In genomic region chr2:239706407-239706806, GRCh38 we compare ENCODE assay signal across 2 cellular contexts.
TF ChIP-seq lines count a peak whose summit lies in the region.

No MANE protein-coding gene starts in this region.

TF ChIP-seq in A549, 52 proteins besides CTCF, POLR2A, EP300 and RAD21:
- TF ChIP-seq REST (IDR thresholded peaks at IDR 0.05) (no peak), ATOH8 (CRISPR knock-in tag; IDR thresholded peaks at IDR 0.05; ENCODE audit: low read depth) (no peak), NFE2L2 (conservative IDR thresholded peaks at IDR 0.05; ENCODE audit: low read length) (no peak), MAFK (IDR thresholded peaks at IDR 0.05; ENCODE audit: partially characterized antibody) (peak; percentile 19), CBX8 (IDR thresholded peaks at IDR 0.05) (no peak), SMC3 (IDR thresholded peaks at IDR 0.05) (no peak), HOXA7 (CRISPR knock-in tag; IDR thresholded peaks at IDR 0.05) (no peak), FOXS1 (CRISPR knock-in tag; IDR thresholded peaks at IDR 0.05) (no peak), HMGXB4 (CRISPR knock-in tag; IDR thresholded peaks at IDR 0.05; ENCODE audit: borderline replicate concordance) (no peak)

TF ChIP-seq in H1, 55 proteins besides CTCF, POLR2A, EP300 and RAD21:
- TF ChIP-seq TAF7 (optimal IDR thresholded peaks at IDR 0.05; ENCODE audit: borderline replicate concordance, low read depth, low read length) (no peak), GABPA (IDR thresholded peaks at IDR 0.05; ENCODE audit: borderline replicate concordance, insufficient read depth, low read length) (no peak), KDM5A (IDR thresholded peaks at IDR 0.05; ENCODE audit: low read length) (no peak), FOSL1 (IDR thresholded peaks at IDR 0.05; ENCODE audit: insufficient read depth, low read depth, low read length) (no peak), MAFK (IDR thresholded peaks at IDR 0.05; ENCODE audit: low read depth, low read length) (no peak), PHF8 (conservative IDR thresholded peaks at IDR 0.05; ENCODE audit: low read depth, low read length) (no peak), SP4 (IDR thresholded peaks at IDR 0.05; ENCODE audit: low read length) (no peak)
